31 cellular contexts compared by ENCODE assay signal in genomic region chr10:106242301-106242700, GRCh38.
"Had no signal": no experiment of that assay in that cellular context is flagged by ENCODE, and none has a peak within 500 bp of the region (broad histone marks: within the 10 kb centered on the region; RNA-seq: fewer than 3 reads in every experiment).

No MANE protein-coding gene starts in this region.

- H3K36me3 ChIP-seq: ascending aorta, cardiac muscle cell, Peyer's patch, SJSA1 had no signal

- ATAC-seq: activated CD8-positive, alpha-beta memory T cell treated with anti-CD3 and anti-CD28 coated beads, Interleukin-2, amount 10 ng/mL, durations not matched to agents 7 days and 5 days; T-helper 17 cell had no signal

- DNase-seq: activated B cell treated with CpG ODN at 0.5 μM for 24 hours; activated CD4-positive, alpha-beta T cell treated with anti-CD3 and anti-CD28 coated beads for 1 hour; activated CD4-positive, alpha-beta T cell treated with anti-CD3 and anti-CD28 coated beads, Interleukin-2, amount 10 ng/mL, durations not matched to agents 24 days and 14 days; activated CD4-positive, alpha-beta T cell treated with anti-CD3 and anti-CD28 coated beads, Interleukin-2, amount 50 U/mL, for 48 hours; activated CD8-positive, alpha-beta memory T cell treated with anti-CD3 and anti-CD28 coated beads, Interleukin-2, amount 10 ng/mL, durations not matched to agents 7 days and 5 days; activated effector memory CD4-positive, alpha-beta T cell treated with Interleukin-2 at 50 U/mL for 16 hours; activated naive CD4-positive, alpha-beta T cell; activated T-cell treated with anti-CD3 and anti-CD28 coated beads, Interleukin-2, amount 50 U/mL, for 24 hours; amniotic stem cell; MV-4-11; NCI-H1105; NCI-H1436; NCI-H1694 treated with DMSO at 0.1 percent for 48 hours; NCI-H2029 treated with DMSO at 0.1 percent for 48 hours; NCI-H345; NCI-H510A treated with DMSO at 0.1 percent for 48 hours; NCI-H69; NK-92 treated with Interleukin-12 subunit alpha and Interleukin-12 subunit beta, amount 100 ng/mL, for 24 hours; OCI-M1; Peyer's patch; Right ventricle myocardium superior; T-helper 17 cell; T-helper 9 cell had no signal

- H3K9ac ChIP-seq: KMS-11 had no signal

- H3K4me1 Mint-ChIP-seq: activated B cell treated with CpG ODN at 0.5 μM for 24 hours; activated CD4-positive, alpha-beta T cell treated with anti-CD3 and anti-CD28 coated beads, Interleukin-2, amount 10 ng/mL, durations not matched to agents 24 days and 14 days; activated CD8-positive, alpha-beta memory T cell treated with anti-CD3 and anti-CD28 coated beads, Interleukin-2, amount 10 ng/mL, durations not matched to agents 7 days and 5 days; activated naive CD4-positive, alpha-beta T cell treated with anti-CD3 and anti-CD28 coated beads, Interleukin-2, amount 50 U/mL, for 24 hours; brain; T-helper 17 cell had no signal

- H3K27me3 Mint-ChIP-seq: activated B cell treated with CpG ODN at 0.5 μM for 24 hours; activated CD4-positive, alpha-beta T cell treated with anti-CD3 and anti-CD28 coated beads, Interleukin-2, amount 10 ng/mL, durations not matched to agents 24 days and 14 days; activated CD8-positive, alpha-beta memory T cell treated with anti-CD3 and anti-CD28 coated beads, Interleukin-2, amount 10 ng/mL, durations not matched to agents 7 days and 5 days; activated T-cell treated with anti-CD3 and anti-CD28 coated beads, Interleukin-2, amount 50 U/mL, for 24 hours; brain; T-helper 17 cell had no signal

- H3K9me3 ChIP-seq: ascending aorta, Peyer's patch, SJSA1 had no signal

- H3K27ac Mint-ChIP-seq: activated B cell treated with CpG ODN at 0.5 μM for 24 hours; activated CD4-positive, alpha-beta T cell treated with anti-CD3 and anti-CD28 coated beads, Interleukin-2, amount 10 ng/mL, durations not matched to agents 24 days and 14 days; activated CD8-positive, alpha-beta memory T cell treated with anti-CD3 and anti-CD28 coated beads, Interleukin-2, amount 10 ng/mL, durations not matched to agents 7 days and 5 days; activated naive CD4-positive, alpha-beta T cell treated with anti-CD3 and anti-CD28 coated beads, Interleukin-2, amount 50 U/mL, for 24 hours; activated T-cell treated with anti-CD3 and anti-CD28 coated beads, Interleukin-2, amount 50 U/mL, for 24 hours; activated T-helper 1 cell treated with anti-CD3 and anti-CD28 coated beads, Interleukin-12 subunit alpha, Interleukin-12 subunit beta, Interleukin-2, Interleukin-4 antibody, amounts not matched to agents 30 ng/mL and 10 ng/mL and 1 ng/mL, durations not matched to agents 14 hours and 24 hours and 36 hours; brain; T-helper 17 cell had no signal

- H3K4me3 ChIP-seq: ascending aorta, cardiac muscle cell, Peyer's patch, SJSA1 had no signal

- H3K9me3 Mint-ChIP-seq: activated B cell treated with CpG ODN at 0.5 μM for 24 hours; activated CD4-positive, alpha-beta T cell treated with anti-CD3 and anti-CD28 coated beads, Interleukin-2, amount 10 ng/mL, durations not matched to agents 24 days and 14 days; activated naive CD4-positive, alpha-beta T cell treated with anti-CD3 and anti-CD28 coated beads, Interleukin-2, amount 50 U/mL, for 24 hours had no signal

- H3K27me3 ChIP-seq: ascending aorta, cardiac muscle cell, Peyer's patch, SJSA1 had no signal

- H3K4me3 Mint-ChIP-seq: activated B cell treated with CpG ODN at 0.5 μM for 24 hours; activated CD4-positive, alpha-beta T cell treated with anti-CD3 and anti-CD28 coated beads, Interleukin-2, amount 10 ng/mL, durations not matched to agents 24 days and 14 days; activated CD8-positive, alpha-beta memory T cell treated with anti-CD3 and anti-CD28 coated beads, Interleukin-2, amount 10 ng/mL, durations not matched to agents 7 days and 5 days; activated naive CD4-positive, alpha-beta T cell treated with anti-CD3 and anti-CD28 coated beads, Interleukin-2, amount 50 U/mL, for 24 hours; activated T-cell treated with anti-CD3 and anti-CD28 coated beads, Interleukin-2, amount 50 U/mL, for 24 hours; activated T-helper 1 cell treated with anti-CD3 and anti-CD28 coated beads, Interleukin-12 subunit alpha, Interleukin-12 subunit beta, Interleukin-2, Interleukin-4 antibody, amounts not matched to agents 30 ng/mL and 10 ng/mL and 1 ng/mL, durations not matched to agents 14 hours and 24 hours and 36 hours; brain; T-helper 17 cell had no signal

- H3K4me1 ChIP-seq: ascending aorta, Peyer's patch, SJSA1 had no signal

- H3K36me3 Mint-ChIP-seq: activated CD8-positive, alpha-beta memory T cell treated with anti-CD3 and anti-CD28 coated beads, Interleukin-2, amount 10 ng/mL, durations not matched to agents 7 days and 5 days; activated naive CD4-positive, alpha-beta T cell treated with anti-CD3 and anti-CD28 coated beads, Interleukin-2, amount 50 U/mL, for 24 hours; brain had no signal

- H3K27ac ChIP-seq: ascending aorta, cardiac muscle cell, KMS-11, Peyer's patch, RWPE1, SJSA1 had no signal

- H3K4me2 ChIP-seq: KMS-11 had no signal
